In genomic region chr10:70538195-70538520, GRCh38 we compare ENCODE assay signal across 19 cellular contexts. TPM values are rescaled to one million over a fixed set of nuclear protein-coding genes. Genes with fewer than 3 reads are reported as not detected.
"Had no signal": no experiment of that assay in that cellular context is flagged by ENCODE, and none has a peak within 500 bp of the region (broad histone marks: within the 10 kb centered on the region; RNA-seq: fewer than 3 reads in every experiment).

No MANE protein-coding gene starts in this region.

- H3K4me2 ChIP-seq: smooth muscle cell had no signal

- DNase-seq: cortex of kidney; dorsolateral prefrontal cortex; effector memory CD4-positive, alpha-beta T cell; foreskin keratinocyte; hippocampal formation; kidney glomerular epithelial cell; left ventricle myocardium inferior; mesenchymal stem cell; naive thymus-derived CD8-positive, alpha-beta T cell; nucleus accumbens; ovary; tibial artery; uterus had no signal

- H3K9me3 Mint-ChIP-seq: central memory CD8-positive, alpha-beta T cell; naive thymus-derived CD8-positive, alpha-beta T cell had no signal

- H3K9me3 ChIP-seq: left ventricle myocardium inferior, ovary, tibial artery, upper lobe of left lung, uterus had no signal

- H3K4me3 ChIP-seq: dorsolateral prefrontal cortex, left ventricle myocardium inferior, lung, ovary, smooth muscle cell, tibial artery, upper lobe of left lung, uterus had no signal

- ATAC-seq: naive thymus-derived CD8-positive, alpha-beta T cell had no signal

- H3K27me3 Mint-ChIP-seq: central memory CD8-positive, alpha-beta T cell; naive thymus-derived CD8-positive, alpha-beta T cell had no signal

- H3K4me1 ChIP-seq: foreskin keratinocyte, left ventricle myocardium inferior, tibial artery, uterus had no signal

- H3K36me3 ChIP-seq: ovary, uterus had no signal

- H3K27ac Mint-ChIP-seq: naive thymus-derived CD8-positive, alpha-beta T cell; progenitor cell of endocrine pancreas had no signal

- H3K27me3 ChIP-seq: dorsolateral prefrontal cortex, ovary, tibial artery, upper lobe of left lung, uterus had no signal

- H3K27ac ChIP-seq: epithelial cell of prostate, foreskin keratinocyte, left ventricle myocardium inferior, ovary, tibial artery, uterus had no signal

- H3K4me1 Mint-ChIP-seq: central memory CD8-positive, alpha-beta T cell had no signal

- H3K4me3 Mint-ChIP-seq: central memory CD8-positive, alpha-beta T cell had no signal

- H3K36me3 Mint-ChIP-seq: naive thymus-derived CD8-positive, alpha-beta T cell had no signal

RNA-seq across cellular contexts. Expression of gene PALD1, which starts 59.6 kb away (rescaled TPM):
- total RNA-seq: naive thymus-derived CD8-positive, alpha-beta T cell had no signal
